ENCODE assay signal across 1 cellular context in the genomic region with DNA sequence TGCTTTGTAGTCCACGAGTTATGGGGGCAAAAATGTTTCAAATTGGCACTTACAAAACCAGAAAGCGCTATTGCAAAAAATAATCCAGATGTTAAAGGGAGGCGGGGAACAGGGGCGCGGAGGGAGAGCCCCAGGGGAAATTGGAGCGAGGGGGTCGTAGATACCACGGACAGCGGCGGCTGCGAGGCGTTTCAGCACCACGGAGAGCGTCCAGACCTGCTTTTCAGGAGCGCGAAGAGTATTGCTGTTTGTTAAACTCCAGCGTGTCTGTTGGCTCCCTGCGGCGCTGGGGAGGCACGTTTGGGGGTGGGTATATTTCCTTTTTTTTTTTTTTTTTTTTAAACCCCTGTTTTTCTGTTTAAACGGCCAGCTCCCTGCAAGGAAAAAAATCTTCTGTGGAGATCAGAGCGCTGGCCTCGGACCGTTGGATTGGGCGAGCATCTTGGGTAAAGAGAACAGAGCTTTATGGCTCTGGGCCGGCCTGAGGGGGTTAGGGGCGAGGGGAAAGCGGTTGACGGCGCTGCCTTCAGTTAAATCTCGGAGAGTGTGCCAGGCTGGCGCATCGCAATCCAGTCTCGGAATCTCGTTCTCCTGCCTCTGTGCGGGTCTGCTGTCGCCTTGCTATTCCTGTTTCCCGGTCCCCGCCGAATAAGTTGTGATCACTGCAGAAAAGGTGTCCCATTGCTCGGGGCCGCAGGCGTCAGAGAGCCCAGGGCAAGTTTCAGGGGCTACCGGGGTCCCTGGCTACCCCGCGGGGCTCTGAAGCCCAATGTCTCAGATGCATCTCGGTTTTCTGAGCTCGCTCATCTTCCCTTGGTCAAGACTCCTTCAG.
TF ChIP-seq lines count a peak whose summit lies in the region.

Gene GLRA1, minus strand, starts transcription at position 288 of the 832 bp plus-strand sequence. CDS start 302 bp downstream, outside the sequence.

TF ChIP-seq in GM23338, 12 proteins besides CTCF, POLR2A, EP300 and RAD21 (continued from another document):
- TF ChIP-seq REST (IDR thresholded peaks at IDR 0.05; ENCODE audit: unreplicated experiment) (peak; percentile 95), POLR2AphosphoS5 (IDR thresholded peaks at IDR 0.05; ENCODE audit: low read depth) (no peak), ZNF331 (CRISPR knock-in tag; IDR thresholded peaks at IDR 0.05; ENCODE audit: low read depth) (no peak; the same call in 1 of the 2 replicates)
